Comparison of ENCODE assay signal across 17 cellular contexts in the genomic region with DNA sequence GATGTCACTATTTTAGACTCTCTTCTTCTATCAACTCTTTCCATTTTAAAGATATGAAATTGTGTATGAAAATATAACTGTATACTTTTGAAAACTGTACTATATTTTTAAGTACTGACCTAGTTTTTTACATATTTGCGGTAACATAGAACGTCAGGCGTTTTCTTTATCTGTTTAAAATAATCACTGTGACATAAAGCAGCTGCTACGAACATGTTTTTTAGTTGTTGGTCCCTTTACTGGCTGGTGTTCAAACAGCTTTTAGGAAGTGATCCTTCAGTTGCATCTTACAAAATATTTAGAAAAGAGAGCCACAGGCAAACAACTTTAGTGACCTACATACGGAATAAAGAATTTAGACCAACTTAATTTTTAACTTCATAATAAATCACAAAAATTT.
DNase-seq lines count a peak whose midpoint lies in the region; ATAC-seq and TF ChIP-seq lines count a peak whose summit lies in the region.
"Had no signal": no experiment of that assay in that cellular context is flagged by ENCODE, and none has a peak within 500 bp of the region (broad histone marks: within the 10 kb centered on the region; RNA-seq: fewer than 3 reads in every experiment).

No MANE protein-coding gene starts in this region.

- TF ChIP-seq CTCF in choroid plexus epithelial cell (conservative IDR thresholded peaks at IDR 0.05; ENCODE audit: low read depth, low read length) (no peak), suprapubic skin (IDR thresholded peaks at IDR 0.05) (no peak), upper lobe of right lung (IDR thresholded peaks at IDR 0.05) (no peak)

- intact Hi-C loops in upper lobe of right lung (cut with DNase I): no loop called here

- no peak for TF ChIP-seq POLR2A in suprapubic skin (IDR thresholded peaks at IDR 0.05)

- H3K27ac ChIP-seq in suprapubic skin (peak overlapping the region; percentile 59), upper lobe of right lung (no peak overlapping the region)
- H3K27ac ChIP-seq: BLaER1, colonic mucosa had no signal

- WGBS in suprapubic skin: 30% methylated on average over 5 of the region's 5 CpGs

- H3K36me3 ChIP-seq in suprapubic skin (no peaks in the 10 kb centered on the region), upper lobe of right lung (peaks cover 34% of the 10 kb centered on the region)
- H3K36me3 ChIP-seq: colonic mucosa had no signal

- DNase-seq in NAMALWA (ENCODE audit: low spot score): peak; percentile 37
- peak; percentile 94 for DNase-seq in choroid plexus epithelial cell (ENCODE audit: low read depth)
- peak; percentile 37 for DNase-seq in left kidney (ENCODE audit: low read depth, low spot score)
- DNase-seq in suprapubic skin (ENCODE audit: low spot score in 2 of 2): no peak
- no peak for DNase-seq in upper lobe of right lung
- DNase-seq in OCI-M2 (lab: John Stamatoyannopoulos, UW; ENCODE audit: unreplicated experiment): no peak
- no peak for DNase-seq in activated T-cell treated with anti-CD3 and anti-CD28 coated beads, Interleukin-2, amount 50 U/mL, for 1 hour
- DNase-seq: activated CD4-positive, alpha-beta T cell treated with anti-CD3 and anti-CD28 coated beads for 1 hour; colonic mucosa; DND-41; mesendoderm; NCI-H187; substantia nigra; T-helper 2 cell had no signal

- H3K4me1 ChIP-seq in suprapubic skin (peaks cover 69% of the 10 kb centered on the region), upper lobe of right lung (peaks cover 15% of the 10 kb centered on the region)
- H3K4me1 ChIP-seq: BLaER1, colonic mucosa had no signal

- H3K27me3 ChIP-seq in suprapubic skin (no peaks in the 10 kb centered on the region), upper lobe of right lung (no peaks in the 10 kb centered on the region)
- H3K27me3 ChIP-seq: BLaER1, colonic mucosa had no signal

- H3K9me3 ChIP-seq in suprapubic skin: no peaks in the 10 kb centered on the region
- no peaks in the 10 kb centered on the region for H3K9me3 ChIP-seq in upper lobe of right lung
- H3K9me3 ChIP-seq: BLaER1, colonic mucosa had no signal

- no peak for TF ChIP-seq EP300 in suprapubic skin (IDR thresholded peaks at IDR 0.05)

- H3K4me3 ChIP-seq in choroid plexus epithelial cell (ENCODE audit: low read depth, low read length) (no peak overlapping the region), suprapubic skin (no peak overlapping the region), upper lobe of right lung (no peak overlapping the region)
- H3K4me3 ChIP-seq: BLaER1, colonic mucosa had no signal

- ATAC-seq in HG02938 (IDR thresholded peaks at IDR 0.05; ENCODE audit: unreplicated experiment) (no peak), upper lobe of right lung (no peak)
- ATAC-seq: Panc1 had no signal

Comparison
In these comparisons a context has a peak if more than half of its experiments do, and no peak if none do; other contexts are left out.
1. DNase-seq: peak in NAMALWA (single experiment), choroid plexus epithelial cell (single experiment) and left kidney (single experiment); none in suprapubic skin (0 of 2), upper lobe of right lung (single experiment), OCI-M2 (single experiment) and activated T-cell treated with anti-CD3 and anti-CD28 coated beads, Interleukin-2, amount 50 U/mL, for 1 hour (single experiment).